29 cellular contexts compared by ENCODE assay signal in genomic region chr4:40112393-40112792, GRCh38.
"Had no signal": no experiment of that assay in that cellular context is flagged by ENCODE, and none has a peak within 500 bp of the region (broad histone marks: within the 10 kb centered on the region; RNA-seq: fewer than 3 reads in every experiment).

No MANE protein-coding gene starts in this region.

- H3K4me3 Mint-ChIP-seq: activated B cell treated with CpG ODN at 0.5 μM for 24 hours; activated CD4-positive, alpha-beta memory T cell treated with anti-CD3 and anti-CD28 coated beads, Interleukin-2, amount 10 ng/mL, durations not matched to agents 7 days and 5 days; activated CD4-positive, alpha-beta T cell treated with anti-CD3 and anti-CD28 coated beads, Interleukin-2, amount 10 ng/mL, durations not matched to agents 7 days and 5 days; activated naive CD4-positive, alpha-beta T cell treated with anti-CD3 and anti-CD28 coated beads for 36 hours; activated naive CD8-positive, alpha-beta T cell; activated T-helper 17 cell treated with anti-CD3 and anti-CD28 coated beads, Interleukin-2, amount 50 U/mL, for 72 hours; brain; T-helper 1 cell treated with Interleukin-12 subunit alpha and Interleukin-12 subunit beta and Interleukin-4 antibody, amounts not matched to agents 30 μg/mL and 1 μg/mL, for 36 hours had no signal

- H3K4me3 ChIP-seq: SJSA1 had no signal

- DNase-seq: activated B cell treated with CpG ODN at 0.5 μM for 24 hours; activated CD4-positive, alpha-beta memory T cell treated with anti-CD3 and anti-CD28 coated beads, Interleukin-2, amount 10 ng/mL, durations not matched to agents 7 days and 5 days; activated CD4-positive, alpha-beta T cell treated with anti-CD3 and anti-CD28 coated beads for 1 hour; activated CD4-positive, alpha-beta T cell treated with anti-CD3 and anti-CD28 coated beads, Interleukin-2, amount 10 ng/mL, durations not matched to agents 7 days and 5 days; activated gamma-delta T cell; activated naive CD4-positive, alpha-beta T cell treated with anti-CD3 and anti-CD28 coated beads for 36 hours; activated T-cell treated with anti-CD3 and anti-CD28 coated beads for 4 hours; activated T-cell treated with anti-CD3 and anti-CD28 coated beads, Interleukin-2, amount 50 U/mL, for 48 hours; amygdala; Kasumi-1; NCI-H1105 treated with DMSO at 0.1 percent for 48 hours; NCI-H1436 treated with DMSO at 0.1 percent for 48 hours; NCI-H187; NCI-H2081; NCI-H510A treated with DMSO at 0.1 percent for 48 hours; NCI-H69; NK-92 treated with Interleukin-12 subunit alpha and Interleukin-12 subunit beta, amount 100 ng/mL, for 24 hours; OCI-M1; Right ventricle myocardium superior; T-helper 9 cell had no signal

- H3K27me3 Mint-ChIP-seq: activated B cell treated with CpG ODN at 0.5 μM for 24 hours; activated CD4-positive, alpha-beta memory T cell treated with anti-CD3 and anti-CD28 coated beads, Interleukin-2, amount 10 ng/mL, durations not matched to agents 7 days and 5 days; activated CD4-positive, alpha-beta T cell treated with anti-CD3 and anti-CD28 coated beads, Interleukin-2, amount 10 ng/mL, durations not matched to agents 7 days and 5 days; activated naive CD8-positive, alpha-beta T cell; activated T-helper 17 cell treated with anti-CD3 and anti-CD28 coated beads, Interleukin-2, amount 50 U/mL, for 72 hours; brain had no signal

- H3K9me3 Mint-ChIP-seq: activated B cell treated with CpG ODN at 0.5 μM for 24 hours; activated CD4-positive, alpha-beta memory T cell treated with anti-CD3 and anti-CD28 coated beads, Interleukin-2, amount 10 ng/mL, durations not matched to agents 7 days and 5 days; activated CD4-positive, alpha-beta T cell treated with anti-CD3 and anti-CD28 coated beads, Interleukin-2, amount 10 ng/mL, durations not matched to agents 7 days and 5 days; activated naive CD4-positive, alpha-beta T cell treated with anti-CD3 and anti-CD28 coated beads for 36 hours; activated T-helper 17 cell treated with anti-CD3 and anti-CD28 coated beads, Interleukin-2, amount 50 U/mL, for 72 hours; brain; T-helper 1 cell treated with Interleukin-12 subunit alpha and Interleukin-12 subunit beta and Interleukin-4 antibody, amounts not matched to agents 30 μg/mL and 1 μg/mL, for 36 hours had no signal

- H3K9me3 ChIP-seq: SJSA1 had no signal

- H3K27ac Mint-ChIP-seq: activated B cell treated with CpG ODN at 0.5 μM for 24 hours; activated CD4-positive, alpha-beta memory T cell treated with anti-CD3 and anti-CD28 coated beads, Interleukin-2, amount 10 ng/mL, durations not matched to agents 7 days and 5 days; activated CD4-positive, alpha-beta T cell treated with anti-CD3 and anti-CD28 coated beads, Interleukin-2, amount 10 ng/mL, durations not matched to agents 7 days and 5 days; activated naive CD4-positive, alpha-beta T cell treated with anti-CD3 and anti-CD28 coated beads for 36 hours; activated naive CD8-positive, alpha-beta T cell; activated T-helper 17 cell treated with anti-CD3 and anti-CD28 coated beads, Interleukin-2, amount 50 U/mL, for 72 hours; T-helper 1 cell treated with Interleukin-12 subunit alpha and Interleukin-12 subunit beta and Interleukin-4 antibody, amounts not matched to agents 30 μg/mL and 1 μg/mL, for 36 hours had no signal

- H3K4me1 Mint-ChIP-seq: activated B cell treated with CpG ODN at 0.5 μM for 24 hours; activated T-helper 17 cell treated with anti-CD3 and anti-CD28 coated beads, Interleukin-2, amount 50 U/mL, for 72 hours; brain had no signal

- H3K36me3 ChIP-seq: SJSA1 had no signal

- ATAC-seq: activated T-helper 17 cell treated with anti-CD3 and anti-CD28 coated beads, Interleukin-2, amount 50 U/mL, for 72 hours; Panc1; SK-N-SH treated with all-trans-retinoic acid at 6 μM for 48 hours had no signal

- H3K27ac ChIP-seq: RWPE1, SJSA1 had no signal

- H3K4me1 ChIP-seq: SJSA1 had no signal

- FAIRE-seq: astrocyte had no signal

- H3K27me3 ChIP-seq: SJSA1 had no signal
